25 cellular contexts compared by ENCODE assay signal in the genomic region with DNA sequence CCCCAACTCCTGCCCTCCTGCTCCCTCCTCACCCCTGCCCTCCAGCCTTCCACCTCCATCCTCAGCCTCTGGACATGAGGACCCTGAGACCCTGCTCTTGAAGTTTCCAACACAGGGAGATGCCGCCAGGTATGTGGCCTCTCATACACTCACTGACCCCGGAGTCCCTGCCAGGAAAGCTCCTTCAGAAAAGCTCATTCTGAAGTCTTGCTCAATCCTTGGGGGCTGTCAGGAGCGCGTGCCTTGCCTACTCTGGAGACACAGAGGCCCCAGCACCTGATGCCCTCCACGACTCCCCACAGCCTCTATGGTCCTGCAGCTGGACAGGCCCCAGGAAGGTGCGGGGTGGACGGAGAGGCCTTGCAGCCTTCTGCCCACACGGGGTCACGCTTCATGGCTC. TPM values are rescaled to one million over a fixed set of nuclear protein-coding genes. Genes with fewer than 3 reads are reported as not detected.
DNase-seq lines count a peak whose midpoint lies in the region; ATAC-seq lines count a peak whose summit lies in the region.
"Had no signal": no experiment of that assay in that cellular context is flagged by ENCODE, and none has a peak within 500 bp of the region (broad histone marks: within the 10 kb centered on the region; RNA-seq: fewer than 3 reads in every experiment).

No MANE protein-coding gene starts in this region.

- intact Hi-C loops in activated T-helper 1 cell treated with anti-CD3 and anti-CD28 coated beads, Interleukin-12 subunit alpha, Interleukin-12 subunit beta, Interleukin-2, Interleukin-4 antibody, amounts not matched to agents 30 ng/mL and 10 ng/mL and 1 ng/mL, durations not matched to agents 14 hours and 24 hours and 36 hours (cut with micrococcal nuclease): no loop called here

- peaks cover 18% of the 10 kb centered on the region for H3K4me1 Mint-ChIP-seq in activated T-helper 1 cell treated with anti-CD3 and anti-CD28 coated beads, Interleukin-12 subunit alpha, Interleukin-12 subunit beta, Interleukin-2, Interleukin-4 antibody, amounts not matched to agents 30 ng/mL and 10 ng/mL and 1 ng/mL, durations not matched to agents 14 hours and 24 hours and 36 hours (ENCODE audit: low read depth)
- H3K4me1 Mint-ChIP-seq in stimulated activated naive B cell treated with anti-CD40 and anti-IgM and Interleukin-4, amounts not matched to agents 10 μg/mL and 1 μg/mL and 100 μg/mL, for 72 hours: peaks cover 58 to 93% of the 10 kb centered on the region in 2 donors

- no peak for ATAC-seq in activated naive CD4-positive, alpha-beta T cell treated with anti-CD3 and anti-CD28 coated beads, Interleukin-2, amount 50 U/mL, for 72 hours
- no peak for ATAC-seq in stimulated activated naive B cell treated with anti-CD40 and anti-IgM and Interleukin-4, amounts not matched to agents 10 μg/mL and 1 μg/mL and 100 μg/mL, for 72 hours (replicated peaks)
- no peak for ATAC-seq in GM21717 (IDR thresholded peaks at IDR 0.05; ENCODE audit: unreplicated experiment)
- ATAC-seq: gastroesophageal sphincter, SK-N-SH treated with all-trans-retinoic acid at 6 μM for 48 hours had no signal

- peak overlapping the region; percentile 62 to 65 for H3K27ac Mint-ChIP-seq in activated naive CD4-positive, alpha-beta T cell treated with anti-CD3 and anti-CD28 coated beads, Interleukin-2, amount 50 U/mL, for 72 hours
- peak overlapping the region; percentile 58 for H3K27ac Mint-ChIP-seq in activated T-helper 1 cell treated with anti-CD3 and anti-CD28 coated beads, Interleukin-12 subunit alpha, Interleukin-12 subunit beta, Interleukin-2, Interleukin-4 antibody, amounts not matched to agents 30 ng/mL and 10 ng/mL and 1 ng/mL, durations not matched to agents 14 hours and 24 hours and 36 hours
- peak overlapping the region; percentile 96 for H3K27ac Mint-ChIP-seq in stimulated activated naive B cell treated with anti-CD40 and anti-IgM and Interleukin-4, amounts not matched to agents 10 μg/mL and 1 μg/mL and 100 μg/mL, for 72 hours

- H3K9me3 Mint-ChIP-seq in activated naive CD4-positive, alpha-beta T cell treated with anti-CD3 and anti-CD28 coated beads, Interleukin-2, amount 50 U/mL, for 72 hours: no peaks in the 10 kb centered on the region
- H3K9me3 Mint-ChIP-seq in activated T-helper 1 cell treated with anti-CD3 and anti-CD28 coated beads, Interleukin-12 subunit alpha, Interleukin-12 subunit beta, Interleukin-2, Interleukin-4 antibody, amounts not matched to agents 30 ng/mL and 10 ng/mL and 1 ng/mL, durations not matched to agents 14 hours and 24 hours and 36 hours: no peaks in the 10 kb centered on the region
- H3K9me3 Mint-ChIP-seq in stimulated activated naive B cell treated with anti-CD40 and anti-IgM and Interleukin-4, amounts not matched to agents 10 μg/mL and 1 μg/mL and 100 μg/mL, for 72 hours: no peaks in the 10 kb centered on the region

- no peaks in the 10 kb centered on the region for H3K36me3 Mint-ChIP-seq in activated naive CD4-positive, alpha-beta T cell treated with anti-CD3 and anti-CD28 coated beads, Interleukin-2, amount 50 U/mL, for 72 hours
- H3K36me3 Mint-ChIP-seq in activated T-helper 1 cell treated with anti-CD3 and anti-CD28 coated beads, Interleukin-12 subunit alpha, Interleukin-12 subunit beta, Interleukin-2, Interleukin-4 antibody, amounts not matched to agents 30 ng/mL and 10 ng/mL and 1 ng/mL, durations not matched to agents 14 hours and 24 hours and 36 hours (ENCODE audit: low read depth): peaks cover 9% of the 10 kb centered on the region
- H3K36me3 Mint-ChIP-seq in stimulated activated naive B cell treated with anti-CD40 and anti-IgM and Interleukin-4, amounts not matched to agents 10 μg/mL and 1 μg/mL and 100 μg/mL, for 72 hours: peaks cover 64 to 87% of the 10 kb centered on the region in 2 donors

- no peaks in the 10 kb centered on the region for H3K27me3 Mint-ChIP-seq in activated T-helper 1 cell treated with anti-CD3 and anti-CD28 coated beads, Interleukin-12 subunit alpha, Interleukin-12 subunit beta, Interleukin-2, Interleukin-4 antibody, amounts not matched to agents 30 ng/mL and 10 ng/mL and 1 ng/mL, durations not matched to agents 14 hours and 24 hours and 36 hours (ENCODE audit: insufficient read depth)
- H3K27me3 Mint-ChIP-seq in stimulated activated naive B cell treated with anti-CD40 and anti-IgM and Interleukin-4, amounts not matched to agents 10 μg/mL and 1 μg/mL and 100 μg/mL, for 72 hours: no peaks in the 10 kb centered on the region

- H3K4me3 Mint-ChIP-seq in activated T-helper 1 cell treated with anti-CD3 and anti-CD28 coated beads, Interleukin-12 subunit alpha, Interleukin-12 subunit beta, Interleukin-2, Interleukin-4 antibody, amounts not matched to agents 30 ng/mL and 10 ng/mL and 1 ng/mL, durations not matched to agents 14 hours and 24 hours and 36 hours: no peak overlapping the region
- H3K4me3 Mint-ChIP-seq in stimulated activated naive B cell treated with anti-CD40 and anti-IgM and Interleukin-4, amounts not matched to agents 10 μg/mL and 1 μg/mL and 100 μg/mL, for 72 hours: peak overlapping the region in 1 of 2 donors; percentile 52

- DNase-seq in activated naive CD4-positive, alpha-beta T cell treated with anti-CD3 and anti-CD28 coated beads, Interleukin-2, amount 50 U/mL, for 72 hours (ENCODE audit: low spot score in 2 of 2): no peak
- DNase-seq in activated naive CD4-positive, alpha-beta T cell treated with anti-CD3 and anti-CD28 coated beads, Interleukin-2, amount 50 U/mL, for 16 hours: no peak
- no peak for DNase-seq in activated T-helper 1 cell treated with anti-CD3 and anti-CD28 coated beads, Interleukin-12 subunit alpha, Interleukin-12 subunit beta, Interleukin-2, Interleukin-4 antibody, amounts not matched to agents 30 ng/mL and 10 ng/mL and 1 ng/mL, durations not matched to agents 14 hours and 24 hours and 36 hours (ENCODE audit: low spot score)
- DNase-seq in iris pigment epithelial cell (ENCODE audit: low read depth) (peak; percentile 39), OCI-M1 (lab: John Stamatoyannopoulos, UW) (no peak), NCI-H345 treated with DMSO at 0.1 percent for 48 hours (lab: John Stamatoyannopoulos, UW; ENCODE audit: unreplicated experiment) (no peak)
- DNase-seq in stimulated activated naive B cell treated with anti-CD40 and anti-IgM and Interleukin-4, amounts not matched to agents 10 μg/mL and 1 μg/mL and 100 μg/mL, for 72 hours: no peak
- DNase-seq: activated CD4-positive, alpha-beta T cell treated with anti-CD3 and anti-CD28 coated beads for 4 hours; activated gamma-delta T cell treated with Interleukin-2 at 50 U/mL for 16 hours; activated T-cell treated with anti-CD3 and anti-CD28 coated beads, Interleukin-2, amount 50 U/mL, for 1 hour; BE2C; EL; mesendoderm; MM.1S; NCI-H1436 treated with DMSO at 0.1 percent for 48 hours; NCI-H2081 treated with DMSO at 0.1 percent for 48 hours; NCI-H226; NCI-H69; posterior cingulate gyrus; Right ventricle myocardium superior; small intestine; thyroid gland had no signal

RNA-seq across cellular contexts. Expression of gene NUDT1, which starts 11.0 kb away (rescaled TPM):
- 10 to 100 TPM; 79.8 to 95.3 TPM for total RNA-seq in activated naive CD4-positive, alpha-beta T cell treated with anti-CD3 and anti-CD28 coated beads, Interleukin-2, amount 50 U/mL, for 72 hours
- 74.9 TPM in 2 replicates for total RNA-seq in activated T-helper 1 cell treated with anti-CD3 and anti-CD28 coated beads, Interleukin-12 subunit alpha, Interleukin-12 subunit beta, Interleukin-2, Interleukin-4 antibody, amounts not matched to agents 30 ng/mL and 10 ng/mL and 1 ng/mL, durations not matched to agents 14 hours and 24 hours and 36 hours

RNA-seq across cellular contexts. Expression of gene MRM2, which starts 11.0 kb away (rescaled TPM):
- 10 to 100 TPM; 24.4 to 30.8 TPM for total RNA-seq in activated naive CD4-positive, alpha-beta T cell treated with anti-CD3 and anti-CD28 coated beads, Interleukin-2, amount 50 U/mL, for 72 hours
- total RNA-seq in activated T-helper 1 cell treated with anti-CD3 and anti-CD28 coated beads, Interleukin-12 subunit alpha, Interleukin-12 subunit beta, Interleukin-2, Interleukin-4 antibody, amounts not matched to agents 30 ng/mL and 10 ng/mL and 1 ng/mL, durations not matched to agents 14 hours and 24 hours and 36 hours: 47.8 and 48.6 TPM in 2 replicates

RNA-seq across cellular contexts. Expression of gene MAD1L1, which starts 20.3 kb away (rescaled TPM):
- total RNA-seq in activated naive CD4-positive, alpha-beta T cell treated with anti-CD3 and anti-CD28 coated beads, Interleukin-2, amount 50 U/mL, for 72 hours: 10 to 100 TPM; 34.2 to 53.5 TPM
- 56.2 and 56.4 TPM in 2 replicates for total RNA-seq in activated T-helper 1 cell treated with anti-CD3 and anti-CD28 coated beads, Interleukin-12 subunit alpha, Interleukin-12 subunit beta, Interleukin-2, Interleukin-4 antibody, amounts not matched to agents 30 ng/mL and 10 ng/mL and 1 ng/mL, durations not matched to agents 14 hours and 24 hours and 36 hours
